In genomic region chr3:149783576-149783975, GRCh38 we compare ENCODE assay signal across 11 cellular contexts. TPM values are rescaled to one million over a fixed set of nuclear protein-coding genes. Genes with fewer than 3 reads are reported as not detected.
DNase-seq lines count a peak whose midpoint lies in the region; ATAC-seq, FAIRE-seq and TF ChIP-seq lines count a peak whose summit lies in the region.
"Had no signal": no experiment of that assay in that cellular context is flagged by ENCODE, and none has a peak within 500 bp of the region (broad histone marks: within the 10 kb centered on the region; RNA-seq: fewer than 3 reads in every experiment).

No MANE protein-coding gene starts in this region.

- peaks cover 12% of the 10 kb centered on the region for H3K4me1 ChIP-seq in skeletal muscle satellite cell (ENCODE audit: control insufficient read depth, insufficient read depth, low read length)

- H3K36me3 Mint-ChIP-seq in T-helper 17 cell (ENCODE audit: low read depth) (no peaks in the 10 kb centered on the region), WTC11 (no peaks in the 10 kb centered on the region)

- no peak overlapping the region for H3K4me3 ChIP-seq in fibroblast of mammary gland (ENCODE audit: control insufficient read depth, low read depth, low read length)
- H3K4me3 ChIP-seq in skeletal muscle satellite cell (ENCODE audit: low read length), result no peak overlapping the region

- peaks cover 21% of the 10 kb centered on the region for H3K27me3 Mint-ChIP-seq in T-helper 17 cell
- H3K27me3 Mint-ChIP-seq in WTC11 (ENCODE audit: low read depth), result no peaks in the 10 kb centered on the region; the same call in none of the 2 replicates

- DNase-seq in GM04503 (ENCODE audit: low read depth) (peak; percentile 49), RCC 7860 (ENCODE audit: low spot score) (peak; percentile 72), fibroblast of mammary gland (ENCODE audit: low read depth) (peak; percentile 5), T-helper 17 cell (no peak), WTC11 (ENCODE audit: low spot score) (no peak)
- DNase-seq: activated gamma-delta T cell treated with Interleukin-2 at 50 U/mL for 16 hours, T-helper 1 cell had no signal

- CTCF ChIA-PET in WTC11 (lab: Charles Lee), result interaction anchor here (1.3 kb wide), 1 partner anchor 12 kb away, joined by 3 read pairs; no protein-coding TSS in a partner anchor

- H3K4me3 Mint-ChIP-seq in T-helper 17 cell (no peak overlapping the region), WTC11 (no peak overlapping the region)

- H3K4me2 ChIP-seq in skeletal muscle satellite cell (ENCODE audit: low read length), result peak overlapping the region; percentile 35

- no peak for ATAC-seq in T-helper 17 cell
- no peak for ATAC-seq in GM18519 (IDR thresholded peaks at IDR 0.05; ENCODE audit: low FRiP score, unreplicated experiment)
- no peak for ATAC-seq in GM21717 (IDR thresholded peaks at IDR 0.05; ENCODE audit: unreplicated experiment)
- ATAC-seq in WTC11, result no peak

- no peaks in the 10 kb centered on the region for H3K27me3 ChIP-seq in skeletal muscle satellite cell (ENCODE audit: control insufficient read depth, insufficient read depth, low read length)

- H3K9me3 ChIP-seq in skeletal muscle satellite cell (replicated peaks; ENCODE audit: low read length) (no peaks in the 10 kb centered on the region), T-helper 17 cell (ENCODE audit: control insufficient read depth, low read length, poor library complexity, severe bottlenecking) (no peaks in the 10 kb centered on the region)

- H3K9me3 Mint-ChIP-seq in WTC11, result no peaks in the 10 kb centered on the region

- no peak for TF ChIP-seq CTCF in fibroblast of mammary gland (conservative IDR thresholded peaks at IDR 0.05; ENCODE audit: control insufficient read depth, insufficient read depth, low read depth, low read length)
- no peak for TF ChIP-seq CTCF in WTC11 (IDR thresholded peaks at IDR 0.05)

- no peak overlapping the region for H3K9ac ChIP-seq in skeletal muscle satellite cell (ENCODE audit: low read depth, low read length)

- H3K27ac Mint-ChIP-seq in T-helper 17 cell, result no peak overlapping the region
- H3K27ac Mint-ChIP-seq in WTC11, result no peak overlapping the region

- no peaks in the 10 kb centered on the region for H3K36me3 ChIP-seq in skeletal muscle satellite cell (ENCODE audit: insufficient read depth, low read length)

- POLR2A ChIA-PET in WTC11 (lab: Charles Lee), result no interaction called here

- H3K4me1 Mint-ChIP-seq in T-helper 17 cell (peaks cover 2% of the 10 kb centered on the region), WTC11 (peaks cover 4% of the 10 kb centered on the region; the same call in 1 of the 2 replicates)

- FAIRE-seq in RCC 7860 (lab: Jason Lieb, UNC), result peak; percentile 88
- FAIRE-seq: GM12891 had no signal

TF ChIP-seq in WTC11, 78 proteins besides CTCF, POLR2A, EP300 and RAD21:
- TF ChIP-seq NR1H2 (CRISPR knock-in tag; IDR thresholded peaks at IDR 0.05) (no peak), ELF4 (CRISPR knock-in tag; IDR thresholded peaks at IDR 0.05; ENCODE audit: low read depth) (no peak), FOXP1 (CRISPR knock-in tag; IDR thresholded peaks at IDR 0.05; ENCODE audit: borderline replicate concordance) (no peak), NR2C2 (CRISPR knock-in tag; IDR thresholded peaks at IDR 0.05) (no peak), NFYB (CRISPR knock-in tag; conservative IDR thresholded peaks at IDR 0.05; ENCODE audit: low read depth) (no peak)
- TF ChIP-seq, protein P1, sequence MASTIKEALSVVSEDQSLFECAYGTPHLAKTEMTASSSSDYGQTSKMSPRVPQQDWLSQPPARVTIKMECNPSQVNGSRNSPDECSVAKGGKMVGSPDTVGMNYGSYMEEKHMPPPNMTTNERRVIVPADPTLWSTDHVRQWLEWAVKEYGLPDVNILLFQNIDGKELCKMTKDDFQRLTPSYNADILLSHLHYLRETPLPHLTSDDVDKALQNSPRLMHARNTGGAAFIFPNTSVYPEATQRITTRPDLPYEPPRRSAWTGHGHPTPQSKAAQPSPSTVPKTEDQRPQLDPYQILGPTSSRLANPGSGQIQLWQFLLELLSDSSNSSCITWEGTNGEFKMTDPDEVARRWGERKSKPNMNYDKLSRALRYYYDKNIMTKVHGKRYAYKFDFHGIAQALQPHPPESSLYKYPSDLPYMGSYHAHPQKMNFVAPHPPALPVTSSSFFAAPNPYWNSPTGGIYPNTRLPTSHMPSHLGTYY (CRISPR knock-in tag; IDR thresholded peaks at IDR 0.05), result no peak

RNA-seq across cellular contexts. Expression of gene ANKUB1, which starts 8.8 kb away (rescaled TPM):
- total RNA-seq in skeletal muscle satellite cell (2012; rRNA removed), result not detected in 2 replicates
- total RNA-seq in T-helper 17 cell, result not detected
- not detected in 3 replicates for total RNA-seq in WTC11 (2021)

RNA-seq across cellular contexts. Expression of gene RNF13, which starts 29.4 kb away (rescaled TPM):
- total RNA-seq in skeletal muscle satellite cell (2012; rRNA removed), result 45.6 and 64.9 TPM in 2 replicates
- total RNA-seq in T-helper 17 cell, result 10 to 100 TPM; 50.8 to 55.4 TPM
- 28.9 to 29.8 TPM (median 29.4 TPM) in 3 replicates for total RNA-seq in WTC11 (2021)

RNA-seq across cellular contexts. Expression of gene COMMD2, which starts 31.3 kb away (rescaled TPM):
- 18.8 and 21.3 TPM in 2 replicates for total RNA-seq in skeletal muscle satellite cell (2012; rRNA removed)
- 10 to 100 TPM; 24.6 to 36.5 TPM for total RNA-seq in T-helper 17 cell
- 51.3 to 52.9 TPM (median 52.1 TPM) in 3 replicates for total RNA-seq in WTC11 (2021)

Comparison
In these comparisons a context has a peak if more than half of its experiments do, and no peak if none do; other contexts are left out.
1. DNase-seq: peak in GM04503 (single experiment), RCC 7860 (single experiment) and fibroblast of mammary gland (single experiment); none in T-helper 17 cell (0 of 3) and WTC11 (single experiment).